ENCODE assay signal across 8 cellular contexts in genomic region chr3:127590593-127591477, GRCh38. TPM values are rescaled to one million over a fixed set of nuclear protein-coding genes. Genes with fewer than 3 reads are reported as not detected.
A peak's percentile ranks its signal among the peaks of the same experiment; 100 is the strongest.
DNase-seq lines count a peak whose midpoint lies in the region; ATAC-seq, FAIRE-seq and TF ChIP-seq lines count a peak whose summit lies in the region.

Gene TPRA1 (minus strand): TSS chr3:127590733. CDS start chr3:127580146, 10,587 bp downstream.

- peak within 1 kb of the TSS; percentile 84 for H2AFZ ChIP-seq in KMS-11 (ENCODE audit: low read depth)

- H3K4me1 ChIP-seq in DOHH2 (ENCODE audit: control insufficient read depth, low read length) (peaks cover 44% of the 10 kb centered on the region), KMS-11 (ENCODE audit: low read depth, poor library complexity, severe bottlenecking) (peaks cover 25% of the 10 kb centered on the region), esophagus squamous epithelium (peaks cover 28 to 55% (median 32%) of the 10 kb centered on the region in 3 donors)

- H3K36me3 ChIP-seq in DOHH2 (ENCODE audit: control insufficient read depth, low read length) (peaks cover 32% of the 10 kb centered on the region), KMS-11 (ENCODE audit: insufficient read depth) (no peaks in the 10 kb centered on the region), esophagus squamous epithelium (no peaks in the 10 kb centered on the region)

- peak; percentile 61 for ATAC-seq in GM21737 (IDR thresholded peaks at IDR 0.05; ENCODE audit: unreplicated experiment)
- peak; percentile 85 for ATAC-seq in activated T-cell treated with anti-CD3 and anti-CD28 coated beads, Interleukin-2, amount 50 U/mL, for 72 hours (replicated peaks in 1 of 2)

- H3K4me1 Mint-ChIP-seq in activated T-cell treated with anti-CD3 and anti-CD28 coated beads, Interleukin-2, amount 50 U/mL, for 72 hours (ENCODE audit: low read depth) = peaks cover 24% of the 10 kb centered on the region

- H3K4me2 ChIP-seq in DOHH2 (ENCODE audit: low read length) (peak within 1 kb of the TSS; percentile 81), KMS-11 (peak within 1 kb of the TSS; percentile 98)

- peak within 1 kb of the TSS; percentile 85 for H3K27ac Mint-ChIP-seq in activated T-cell treated with anti-CD3 and anti-CD28 coated beads, Interleukin-2, amount 50 U/mL, for 72 hours

- peak in 1 of 4 donors; percentile 32 for TF ChIP-seq POLR2A in esophagus squamous epithelium (IDR thresholded peaks at IDR 0.05)

- H3K27me3 Mint-ChIP-seq in activated T-cell treated with anti-CD3 and anti-CD28 coated beads, Interleukin-2, amount 50 U/mL, for 72 hours (ENCODE audit: low read depth) = no peaks in the 10 kb centered on the region

- peaks cover 13% of the 10 kb centered on the region; the same call in 1 of the 2 replicates for H3F3A ChIP-seq in DOHH2 (ENCODE audit: control insufficient read depth, insufficient read depth)

- H3K27me3 ChIP-seq in DOHH2 (ENCODE audit: control insufficient read depth, low read length) (no peaks in the 10 kb centered on the region), KMS-11 (ENCODE audit: insufficient read depth, low read depth) (no peaks in the 10 kb centered on the region), esophagus squamous epithelium (no peaks in the 10 kb centered on the region)

- FAIRE-seq in RCC 7860 (lab: Jason Lieb, UNC) = peak; percentile 88

- H3K27ac ChIP-seq in DOHH2 (ENCODE audit: low read depth, low read length) = peak within 1 kb of the TSS; percentile 71
- H3K27ac ChIP-seq in KMS-11 = peak within 1 kb of the TSS; percentile 99
- H3K27ac ChIP-seq in esophagus squamous epithelium = peak within 1 kb of the TSS; percentile 87 to 97 (median 91)

- peak within 1 kb of the TSS; percentile 77 for H3K4me3 ChIP-seq in DOHH2 (ENCODE audit: low read length)
- peak within 1 kb of the TSS; percentile 96 for H3K4me3 ChIP-seq in KMS-11 (IDR thresholded peaks at IDR 0.05; ENCODE audit: insufficient read depth, low read depth, low read length)
- peak within 1 kb of the TSS; percentile 65 to 88 (median 82) for H3K4me3 ChIP-seq in esophagus squamous epithelium

- intact Hi-C loops in esophagus squamous epithelium (cut with DNase I) = no loop called here

- peak within 1 kb of the TSS; percentile 94 to 96 for H3K4me3 Mint-ChIP-seq in activated T-cell treated with anti-CD3 and anti-CD28 coated beads, Interleukin-2, amount 50 U/mL, for 72 hours

- DNase-seq in RCC 7860 (ENCODE audit: low spot score) = peak; percentile 98
- peak; percentile 84 to 88 for DNase-seq in activated T-cell treated with anti-CD3 and anti-CD28 coated beads, Interleukin-2, amount 50 U/mL, for 72 hours
- DNase-seq in esophagus squamous epithelium (lab: John Stamatoyannopoulos, UW) = peak; percentile 60
- peak; percentile 98 for DNase-seq in myocyte (ENCODE audit: low read depth)
- DNase-seq in stimulated activated CD8-positive, alpha-beta memory T cell treated with anti-CD3 and anti-CD28 coated beads, Interleukin-7, amount 100 ng/mL, for 48 hours (ENCODE audit: extremely low read depth in 1 of 2, low read depth in 1 of 2) = peak; percentile 62 to 78

- TF ChIP-seq CTCF in DOHH2 (IDR thresholded peaks at IDR 0.05; ENCODE audit: low read depth, low read length, poor library complexity, severe bottlenecking) = peak; percentile 17
- TF ChIP-seq CTCF in KMS-11 (conservative IDR thresholded peaks at IDR 0.05; ENCODE audit: low read depth, low read length) = no peak
- TF ChIP-seq CTCF in esophagus squamous epithelium (IDR thresholded peaks at IDR 0.05) = peak in 2 of 6 experiments; percentile 30 to 45

- H3K9me3 ChIP-seq in DOHH2 (ENCODE audit: control insufficient read depth, insufficient read depth, low read length) (no peaks in the 10 kb centered on the region), esophagus squamous epithelium (no peaks in the 10 kb centered on the region)

- H4K20me1 ChIP-seq in DOHH2 (ENCODE audit: control insufficient read depth, insufficient read depth, low read depth, low read length) (no peaks in the 10 kb centered on the region; the same call in 1 of the 2 replicates), KMS-11 (ENCODE audit: insufficient read depth) (no peaks in the 10 kb centered on the region)

- WGBS in esophagus squamous epithelium, 2 donors = 0 to 1% methylated on average over 6 to 24 of the region's 72 CpGs

- no peaks in the 10 kb centered on the region for H3K9me2 ChIP-seq in DOHH2 (replicated peaks; ENCODE audit: control insufficient read depth, low read length)

- H3K79me2 ChIP-seq in DOHH2 (ENCODE audit: control insufficient read depth, low read length) (peaks cover 76% of the 10 kb centered on the region), KMS-11 (ENCODE audit: insufficient read depth, low read depth) (peaks cover 40% of the 10 kb centered on the region)

- H3K9me3 Mint-ChIP-seq in activated T-cell treated with anti-CD3 and anti-CD28 coated beads, Interleukin-2, amount 50 U/mL, for 72 hours = no peaks in the 10 kb centered on the region

- no peaks in the 10 kb centered on the region for H3K36me3 Mint-ChIP-seq in activated T-cell treated with anti-CD3 and anti-CD28 coated beads, Interleukin-2, amount 50 U/mL, for 72 hours (ENCODE audit: insufficient read depth in 2 of 2)

- peak within 1 kb of the TSS; percentile 96 for H3K9ac ChIP-seq in KMS-11

RNA-seq across cellular contexts. Expression of gene TPRA1, which starts in this region (rescaled TPM):
- 10 to 100 TPM; 31.1 to 39.0 TPM for total RNA-seq in activated T-cell treated with anti-CD3 and anti-CD28 coated beads, Interleukin-2, amount 50 U/mL, for 72 hours
- total RNA-seq in esophagus squamous epithelium = 10 to 100 TPM; 19.2 to 25.7 (median 21.0) TPM
- total RNA-seq in myocyte = 41.6 and 49.1 TPM in 2 replicates
- polyA plus RNA-seq in myocyte (2012) = 41.6 TPM

Comparison
In these comparisons a context has a peak if more than half of its experiments do, and no peak if none do; other contexts are left out.
1. Peak in every context shown above with its lines: DNase-seq, ATAC-seq, H3K4me3 ChIP-seq and H3K27ac ChIP-seq.